ENCODE assay signal across 9 cellular contexts in genomic region chrX:118823263-118824172, GRCh38. TPM values are rescaled to one million over a fixed set of nuclear protein-coding genes. Genes with fewer than 3 reads are reported as not detected.
A peak's percentile ranks its signal among the peaks of the same experiment; 100 is the strongest.
DNase-seq lines count a peak whose midpoint lies in the region; ATAC-seq and TF ChIP-seq lines count a peak whose summit lies in the region.
"Had no signal": no experiment of that assay in that cellular context is flagged by ENCODE, and none has a peak within 500 bp of the region (broad histone marks: within the 10 kb centered on the region; RNA-seq: fewer than 3 reads in every experiment).

Gene ZCCHC12 (plus strand): TSS chrX:118823824. CDS start chrX:118825245, 1,421 bp downstream.

- no peak within 1 kb of the TSS for H2AK5ac ChIP-seq in H9 (ENCODE audit: insufficient read length, low read length)
- H2AK5ac ChIP-seq in neuronal stem cell (ENCODE audit: low read depth, low read length) = no peak within 1 kb of the TSS

- H3K9ac ChIP-seq in H9 (ENCODE audit: extremely low read depth, insufficient read length, low read length) (no peak within 1 kb of the TSS), neuronal stem cell (ENCODE audit: low read depth, low read length, poor library complexity) (peak within 1 kb of the TSS; percentile 70)

- DNase-seq in BJ (ENCODE audit: low read depth) (no peak), H9 (peak; percentile 89), NCI-H526 treated with DMSO at 0.1 percent for 48 hours (lab: John Stamatoyannopoulos, UW) (peak; percentile 55), activated T-helper 1 cell treated with Interleukin-2 at 50 U/mL for 16 hours (ENCODE audit: low read depth) (peak; percentile 15), fibroblast of the aortic adventitia (ENCODE audit: low read depth) (peak; percentile 26), neuronal stem cell (ENCODE audit: low spot score) (peak; percentile 75), uterus (peak; percentile 64 to 67)

- H3K9me3 ChIP-seq in H9 (ENCODE audit: control insufficient read depth, low read depth, low read length) (peaks cover 22% of the 10 kb centered on the region), neuronal stem cell (replicated peaks in 1 of 2; ENCODE audit: control insufficient read depth in 2 of 2, insufficient read depth in 1 of 2, low read depth in 1 of 2, low read length in 2 of 2) (peaks cover 0 to 4% of the 10 kb centered on the region in 2 donors), uterus (no peaks in the 10 kb centered on the region)

- no peak for ATAC-seq in GM21737 (IDR thresholded peaks at IDR 0.05; ENCODE audit: unreplicated experiment)

- intact Hi-C loops in uterus (cut with DNase I; ENCODE audit: low total_unique reads) = no loop called here

- no peak within 1 kb of the TSS for H3T11ph ChIP-seq in H9 (ENCODE audit: low read length)

- peak in 1 of 2 donors; percentile 21 for TF ChIP-seq POLR2A in uterus (IDR thresholded peaks at IDR 0.05)

- peak within 1 kb of the TSS; percentile 64 to 85 for H3K4me3 Mint-ChIP-seq in H9

- H3K4me2 ChIP-seq in H9 (ENCODE audit: insufficient read depth, insufficient read length, low read length) (peak within 1 kb of the TSS; percentile 50), neuronal stem cell (ENCODE audit: insufficient read depth, low read length, poor library complexity, severe bottlenecking) (peak within 1 kb of the TSS; percentile 80)

- no peak within 1 kb of the TSS for H2BK20ac ChIP-seq in H9 (ENCODE audit: low read depth, low read length, poor library complexity, severe bottlenecking)

- H3K27me3 Mint-ChIP-seq in H9 (ENCODE audit: low read depth) = peaks cover 82% of the 10 kb centered on the region

- H2BK12ac ChIP-seq in H9 (ENCODE audit: insufficient read length, low read depth, low read length) (no peak within 1 kb of the TSS), neuronal stem cell (ENCODE audit: low read length) (no peak within 1 kb of the TSS)

- no peak within 1 kb of the TSS for H2BK120ac ChIP-seq in H9 (ENCODE audit: low read depth, low read length, poor library complexity, severe bottlenecking)
- H2BK120ac ChIP-seq in neuronal stem cell (ENCODE audit: low read depth, low read length) = no peak within 1 kb of the TSS

- H3K36me3 ChIP-seq in BJ (ENCODE audit: control insufficient read depth, insufficient read depth, low read length) = no peaks in the 10 kb centered on the region
- H3K36me3 ChIP-seq in neuronal stem cell (replicated peaks in 1 of 2; ENCODE audit: control insufficient read depth in 2 of 2, insufficient read depth in 2 of 2, low read length in 2 of 2) = no peaks in the 10 kb centered on the region
- no peaks in the 10 kb centered on the region for H3K36me3 ChIP-seq in uterus

- peaks cover 28 to 84% of the 10 kb centered on the region in 2 experiments for H3K9me3 Mint-ChIP-seq in H9

- no peaks in the 10 kb centered on the region for H3K79me2 ChIP-seq in H9 (ENCODE audit: insufficient read depth, low read length)

- H2BK15ac ChIP-seq in H9 (ENCODE audit: low read depth, low read length) (no peak within 1 kb of the TSS), neuronal stem cell (ENCODE audit: low read length) (no peak within 1 kb of the TSS)

- H3K18ac ChIP-seq in H9 (ENCODE audit: insufficient read length, low read depth, low read length) (no peak within 1 kb of the TSS), neuronal stem cell (ENCODE audit: low read length) (peak within 1 kb of the TSS; percentile 48)

- H3K56ac ChIP-seq in H9 (ENCODE audit: insufficient read length, low read depth, low read length) = no peak within 1 kb of the TSS

- H4K20me1 ChIP-seq in H9 (ENCODE audit: control insufficient read depth, insufficient read depth, insufficient read length) = no peaks in the 10 kb centered on the region

- peaks cover 14 to 31% of the 10 kb centered on the region in 2 experiments; a peak in 3 of 4 replicates for H3K4me1 Mint-ChIP-seq in H9

- H3K23me2 ChIP-seq in H9 (ENCODE audit: insufficient read length, low read depth, low read length, poor library complexity, severe bottlenecking) = peaks cover 7% of the 10 kb centered on the region

- no peak within 1 kb of the TSS for H4K8ac ChIP-seq in H9 (replicated peaks; ENCODE audit: insufficient read length, low read depth, low read length)
- no peak within 1 kb of the TSS for H4K8ac ChIP-seq in neuronal stem cell (ENCODE audit: low read depth, low read length)

- H3K4ac ChIP-seq in H9 (ENCODE audit: low read depth, low read length) (no peak within 1 kb of the TSS), neuronal stem cell (ENCODE audit: low read length) (no peak within 1 kb of the TSS)

- no peak within 1 kb of the TSS for H4K5ac ChIP-seq in H9 (ENCODE audit: insufficient read length, low read depth, low read length)

- H3K36me3 Mint-ChIP-seq in H9 (ENCODE audit: insufficient read depth in 1 of 3, low read depth in 3 of 3) = peaks cover 0 to 9% (median 8%) of the 10 kb centered on the region in 3 experiments; a peak in 4 of 7 replicates

- peak within 1 kb of the TSS in 1 of 3 experiments; percentile 35; a peak in 2 of 7 replicates for H3K27ac Mint-ChIP-seq in H9

- peaks cover 2% of the 10 kb centered on the region; the same call in 1 of the 2 replicates for H3K4me1 ChIP-seq in H9 (ENCODE audit: insufficient read depth, low read length)
- H3K4me1 ChIP-seq in neuronal stem cell (ENCODE audit: control insufficient read depth in 2 of 2, insufficient read depth in 1 of 2, low read depth in 1 of 2, low read length in 2 of 2) = peaks cover 0 to 2% of the 10 kb centered on the region in 2 donors
- no peaks in the 10 kb centered on the region for H3K4me1 ChIP-seq in uterus

- no peak within 1 kb of the TSS for H3K23ac ChIP-seq in H9 (ENCODE audit: insufficient read length, low read depth, low read length)
- no peak within 1 kb of the TSS for H3K23ac ChIP-seq in neuronal stem cell (ENCODE audit: low read depth, low read length, poor library complexity)

- H3K27ac ChIP-seq in H9 (ENCODE audit: insufficient read length, low read depth, low read length) (no peak within 1 kb of the TSS), neuronal stem cell (replicated peaks; ENCODE audit: low read length) (no peak within 1 kb of the TSS), uterus (peak within 1 kb of the TSS in 1 of 2 donors; percentile 11)

- H4K91ac ChIP-seq in H9 (ENCODE audit: insufficient read length, low read depth, low read length) (no peak within 1 kb of the TSS), neuronal stem cell (ENCODE audit: low read depth, low read length, poor library complexity) (no peak within 1 kb of the TSS)

- POLR2A ChIA-PET in BJ (lab: Charles Lee) = no interaction called here

- TF ChIP-seq CTCF in BJ (IDR thresholded peaks at IDR 0.05; ENCODE audit: insufficient read depth, low read depth, low read length) = no peak
- no peak for TF ChIP-seq CTCF in H9 (conservative IDR thresholded peaks at IDR 0.05)
- TF ChIP-seq CTCF in fibroblast of the aortic adventitia (IDR thresholded peaks at IDR 0.05; ENCODE audit: insufficient read depth, low read length) = no peak
- TF ChIP-seq CTCF in uterus (IDR thresholded peaks at IDR 0.05) = no peak

- no peak within 1 kb of the TSS for H2BK5ac ChIP-seq in H9 (ENCODE audit: insufficient read length, low read length)
- no peak within 1 kb of the TSS for H2BK5ac ChIP-seq in neuronal stem cell (ENCODE audit: low read length)

- CTCF ChIA-PET in BJ (lab: Yijun Ruan, JAX) = interaction anchor here (0.6 to 2.5 kb wide), 2 partner anchors 15 to 69 kb away, joined by 5 to 8 read pairs; no protein-coding TSS in a partner anchor

- H2AFZ ChIP-seq in H9 (ENCODE audit: low read length) (no peak within 1 kb of the TSS), neuronal stem cell (ENCODE audit: low read length) (peak within 1 kb of the TSS; percentile 78)

- H3K14ac ChIP-seq in H9 (ENCODE audit: insufficient read depth, low read length) = no peak within 1 kb of the TSS
- H3K14ac ChIP-seq in neuronal stem cell (ENCODE audit: low read length) = no peak within 1 kb of the TSS

- H3K27me3 ChIP-seq in BJ (ENCODE audit: control insufficient read depth, insufficient read depth, low read length) = peaks cover 24% of the 10 kb centered on the region
- H3K27me3 ChIP-seq in H9 (ENCODE audit: insufficient read depth, low read length) = peaks cover 51% of the 10 kb centered on the region
- peaks cover 3 to 53% (median 39%) of the 10 kb centered on the region in 3 experiments for H3K27me3 ChIP-seq in neuronal stem cell (ENCODE audit: control insufficient read depth in 3 of 3, insufficient read depth in 3 of 3, low read depth in 1 of 3, low read length in 3 of 3)
- H3K27me3 ChIP-seq in uterus = no peaks in the 10 kb centered on the region

- H3K79me1 ChIP-seq in H9 (ENCODE audit: insufficient read depth, low read depth, low read length, poor library complexity, severe bottlenecking) (no peaks in the 10 kb centered on the region), neuronal stem cell (ENCODE audit: low read depth, low read length) (no peaks in the 10 kb centered on the region)

- no CpG with 5 or more reads among the region's 51 CpGs for WGBS in H9 (ENCODE audit: extremely low coverage, insufficient read length, low lambda C conversion rate)
- no CpG with 5 or more reads among the region's 51 CpGs for WGBS in neuronal stem cell (ENCODE audit: extremely low coverage in 2 of 2, insufficient read length in 2 of 2, insufficient replicate concordance in 1 of 2), 2 donors

- H3K4me3 ChIP-seq in BJ (ENCODE audit: low read depth, low read length) = peak within 1 kb of the TSS; percentile 25
- peak within 1 kb of the TSS; percentile 31 for H3K4me3 ChIP-seq in fibroblast of the aortic adventitia (ENCODE audit: low read depth, low read length)
- peak within 1 kb of the TSS; percentile 30 to 75 for H3K4me3 ChIP-seq in neuronal stem cell (ENCODE audit: low read length in 2 of 2)
- H3K4me3 ChIP-seq in uterus = peak within 1 kb of the TSS; percentile 31 to 35
- H3K4me3 ChIP-seq: lung had no signal

RNA-seq across cellular contexts. Expression of gene ZCCHC12, which starts in this region (rescaled TPM):
- not detected in 2 replicates for polyA plus RNA-seq in BJ (2011; rRNA removed)
- polyA minus RNA-seq in BJ (2011; rRNA and poly(A)+ RNA removed) = not detected in 2 replicates
- 2.1 and 2.6 TPM in 2 replicates for total RNA-seq in H9 (2021)
- not detected in 2 replicates for total RNA-seq in fibroblast of the aortic adventitia (ENCODE audit: low replicate concordance)
- 0.91 TPM for polyA plus RNA-seq in neuronal stem cell (2013, experiment 1 of 2)
- 0.82 TPM for polyA plus RNA-seq in neuronal stem cell (2013, experiment 2 of 2)
- 100 to 1,000 TPM in 1 of 4 donors, 10 to 100 TPM in 3; 37.9 to 114 (median 61.1) TPM for total RNA-seq in uterus

Comparison
In these comparisons a context has a peak if more than half of its experiments do, and no peak if none do; other contexts are left out.
1. RNA of gene ZCCHC12 (total RNA-seq): 37.9 to 114 TPM in uterus; 2.1 to 2.6 TPM in H9 and not detected in fibroblast of the aortic adventitia; every median in the first group is over 10 times any median in the second.
2. Peak in DNase-seq and H3K4me3 ChIP-seq in fibroblast of the aortic adventitia; RNA of the gene not detected or under 1 TPM.
3. Peak in every context shown above with its lines, with median percentiles within 50 percentile points of each other: H3K4me3 ChIP-seq.